In genomic region chr6:149889321-149889720, GRCh38 we compare ENCODE assay signal across 24 cellular contexts. TPM values are rescaled to one million over a fixed set of nuclear protein-coding genes. Genes with fewer than 3 reads are reported as not detected.
"Had no signal": no experiment of that assay in that cellular context is flagged by ENCODE, and none has a peak within 500 bp of the region (broad histone marks: within the 10 kb centered on the region; RNA-seq: fewer than 3 reads in every experiment).

No MANE protein-coding gene starts in this region.

- H3K36me3 Mint-ChIP-seq: naive B cell, neural progenitor cell had no signal

- FAIRE-seq: pancreas had no signal

- H3K4me1 ChIP-seq: neural progenitor cell, pancreas, testis had no signal

- H3K9ac ChIP-seq: neural progenitor cell had no signal

- H3K9me3 Mint-ChIP-seq: activated B cell treated with CpG ODN at 0.5 μM for 24 hours; activated CD4-positive, alpha-beta T cell treated with anti-CD3 and anti-CD28 coated beads, Interleukin-2, amount 10 ng/mL, durations not matched to agents 24 days and 14 days; dendritic cell treated with granulocyte-macrophage colony-stimulating factor and Interleukin-4, amounts not matched to agents 40 ng/mL and 50 ng/mL, for 4 days; naive B cell; neural progenitor cell; T-helper 1 cell treated with Interleukin-12 subunit alpha and Interleukin-12 subunit beta and Interleukin-4 antibody, amounts not matched to agents 30 μg/mL and 1 μg/mL, for 36 hours had no signal

- DNase-seq: activated B cell treated with CpG ODN at 0.5 μM for 24 hours; activated CD4-positive, alpha-beta T cell treated with anti-CD3 and anti-CD28 coated beads, Interleukin-2, amount 10 ng/mL, durations not matched to agents 24 days and 14 days; activated CD8-positive, alpha-beta memory T cell treated with anti-CD3 and anti-CD28 coated beads, Interleukin-2, amount 50 U/mL, for 4 hours; activated CD8-positive, alpha-beta T cell treated with anti-CD3 and anti-CD28 coated beads, Interleukin-2, amount 10 ng/mL, durations not matched to agents 7 days and 5 days; activated gamma-delta T cell; activated T-cell treated with anti-CD3 and anti-CD28 coated beads, Interleukin-2, amount 50 U/mL, for 48 hours; anterior cingulate cortex; effector memory CD4-positive, alpha-beta T cell; head of caudate nucleus; left colon; naive B cell; pancreas; stimulated activated CD4-positive, alpha-beta T cell treated with anti-CD3 and anti-CD28 coated beads, Interleukin-2, amount 100 ng/mL, for 24 hours; stomach; testis; upper lobe of right lung had no signal

- H3K36me3 ChIP-seq: neural progenitor cell, pancreas, stomach, upper lobe of right lung had no signal

- ATAC-seq: activated CD8-positive, alpha-beta T cell treated with anti-CD3 and anti-CD28 coated beads, Interleukin-2, amount 10 ng/mL, durations not matched to agents 7 days and 5 days; left colon; pancreas; upper lobe of right lung had no signal

- H3K27ac Mint-ChIP-seq: activated B cell treated with CpG ODN at 0.5 μM for 24 hours; activated CD4-positive, alpha-beta T cell treated with anti-CD3 and anti-CD28 coated beads, Interleukin-2, amount 10 ng/mL, durations not matched to agents 24 days and 14 days; activated CD8-positive, alpha-beta T cell treated with anti-CD3 and anti-CD28 coated beads, Interleukin-2, amount 10 ng/mL, durations not matched to agents 7 days and 5 days; activated naive CD8-positive, alpha-beta T cell; dendritic cell treated with granulocyte-macrophage colony-stimulating factor and Interleukin-4, amounts not matched to agents 40 ng/mL and 50 ng/mL, for 4 days; naive B cell; neural progenitor cell; T-helper 1 cell treated with Interleukin-12 subunit alpha and Interleukin-12 subunit beta and Interleukin-4 antibody, amounts not matched to agents 30 μg/mL and 1 μg/mL, for 36 hours had no signal

- H2AFZ ChIP-seq: neural progenitor cell had no signal

- H3K27me3 Mint-ChIP-seq: activated naive CD8-positive, alpha-beta T cell; dendritic cell treated with granulocyte-macrophage colony-stimulating factor and Interleukin-4, amounts not matched to agents 40 ng/mL and 50 ng/mL, for 4 days had no signal

- H3K9me3 ChIP-seq: pancreas, stomach, testis, upper lobe of right lung had no signal

- H3K4me3 ChIP-seq: lung, neural progenitor cell, pancreas, stomach, testis, upper lobe of right lung had no signal

- H3K4me1 Mint-ChIP-seq: activated B cell treated with CpG ODN at 0.5 μM for 24 hours, naive B cell, neural progenitor cell had no signal

- H3K4me2 ChIP-seq: neural progenitor cell had no signal

- H3K4me3 Mint-ChIP-seq: activated B cell treated with CpG ODN at 0.5 μM for 24 hours; activated CD4-positive, alpha-beta T cell treated with anti-CD3 and anti-CD28 coated beads, Interleukin-2, amount 10 ng/mL, durations not matched to agents 24 days and 14 days; activated CD8-positive, alpha-beta T cell treated with anti-CD3 and anti-CD28 coated beads, Interleukin-2, amount 10 ng/mL, durations not matched to agents 7 days and 5 days; activated naive CD8-positive, alpha-beta T cell; dendritic cell treated with granulocyte-macrophage colony-stimulating factor and Interleukin-4, amounts not matched to agents 40 ng/mL and 50 ng/mL, for 4 days; naive B cell; neural progenitor cell; T-helper 1 cell treated with Interleukin-12 subunit alpha and Interleukin-12 subunit beta and Interleukin-4 antibody, amounts not matched to agents 30 μg/mL and 1 μg/mL, for 36 hours had no signal

- H3K27ac ChIP-seq: neural progenitor cell, pancreas, stomach, testis, upper lobe of right lung had no signal

- H3K27me3 ChIP-seq: pancreas, stomach, testis, upper lobe of right lung had no signal

RNA-seq across cellular contexts. Expression of gene RAET1E, which starts 8.6 kb away (rescaled TPM):
- total RNA-seq: activated B cell treated with CpG ODN at 0.5 μM for 24 hours; activated CD4-positive, alpha-beta T cell treated with anti-CD3 and anti-CD28 coated beads, Interleukin-2, amount 10 ng/mL, durations not matched to agents 24 days and 14 days; activated CD8-positive, alpha-beta T cell treated with anti-CD3 and anti-CD28 coated beads, Interleukin-2, amount 10 ng/mL, durations not matched to agents 7 days and 5 days; cerebellum; mononuclear cell; renal cortical epithelial cell; stomach had no signal
- polyA plus RNA-seq: pancreas had no signal

RNA-seq across cellular contexts. Expression of gene RAET1G, which starts 33.6 kb away (rescaled TPM):
- total RNA-seq: activated B cell treated with CpG ODN at 0.5 μM for 24 hours; activated CD4-positive, alpha-beta T cell treated with anti-CD3 and anti-CD28 coated beads, Interleukin-2, amount 10 ng/mL, durations not matched to agents 24 days and 14 days; activated CD8-positive, alpha-beta T cell treated with anti-CD3 and anti-CD28 coated beads, Interleukin-2, amount 10 ng/mL, durations not matched to agents 7 days and 5 days; cerebellum; left colon; mononuclear cell; testis had no signal
